In genomic region chr1:116909511-116910378, GRCh38 we compare ENCODE assay signal across 8 cellular contexts. TPM values are rescaled to one million over a fixed set of nuclear protein-coding genes. Genes with fewer than 3 reads are reported as not detected.
DNase-seq lines count a peak whose midpoint lies in the region; ATAC-seq and TF ChIP-seq lines count a peak whose summit lies in the region.

Gene PTGFRN, plus strand, starts transcription at chr1:116909916. Its CDS starts 288 bp downstream, at chr1:116910204.

- POLR2A ChIA-PET in activated CD4-positive, alpha-beta T cell treated with anti-CD3 and anti-CD28 coated beads for 36 hours (lab: Charles Lee): no interaction called here
- POLR2A ChIA-PET in PC-3 (lab: Charles Lee; ENCODE audit: unreplicated experiment): no interaction called here

- no TSS peak for BruUV-seq in PC-3 (replicated peaks; lab: Mats Ljungman, UMichigan)

- peak within 1 kb of the TSS; percentile 36 for H3K27ac ChIP-seq in PC-3 (ENCODE audit: low read length)
- peak within 1 kb of the TSS; percentile 70 for H3K27ac ChIP-seq in cardiac muscle cell
- no peak within 1 kb of the TSS for H3K27ac ChIP-seq in osteoblast (ENCODE audit: low read depth, low read length)

- no peaks in the 10 kb centered on the region for H3K9me2 ChIP-seq in PC-3 (replicated peaks; ENCODE audit: low read length)

- peak; percentile 52 for DNase-seq in activated CD4-positive, alpha-beta T cell treated with anti-CD3 and anti-CD28 coated beads for 36 hours
- no peak for DNase-seq in activated CD4-positive, alpha-beta T cell treated with anti-CD3 and anti-CD28 coated beads for 1 hour
- DNase-seq in PC-3 (peak; percentile 71), adipocyte (ENCODE audit: low read depth) (peak; percentile 83), cardiac muscle cell (ENCODE audit: low read depth in 1 of 2, low spot score in 1 of 2) (peak; percentile 87 to 88), osteoblast (ENCODE audit: insufficient read length, low spot score, missing footprints) (peak; percentile 96)

- peak within 1 kb of the TSS; percentile 69 for H3K9ac ChIP-seq in PC-3 (ENCODE audit: low read length)
- H3K9ac ChIP-seq in adipocyte (ENCODE audit: low read length): peak within 1 kb of the TSS; percentile 82

- H4K20me1 ChIP-seq in PC-3 (ENCODE audit: low read length) (no peaks in the 10 kb centered on the region), osteoblast (ENCODE audit: insufficient read depth, low read length) (no peaks in the 10 kb centered on the region)

- H3K27me3 ChIP-seq in PC-3 (ENCODE audit: low read length): no peaks in the 10 kb centered on the region
- H3K27me3 ChIP-seq in adipocyte (replicated peaks; ENCODE audit: control insufficient read depth, insufficient read depth, low read length): peaks cover 5% of the 10 kb centered on the region
- no peaks in the 10 kb centered on the region for H3K27me3 ChIP-seq in cardiac muscle cell
- H3K27me3 ChIP-seq in osteoblast (ENCODE audit: insufficient read depth, low read length): peaks cover 14% of the 10 kb centered on the region

- no peaks in the 10 kb centered on the region for H3K27me3 Mint-ChIP-seq in activated CD4-positive, alpha-beta T cell treated with anti-CD3 and anti-CD28 coated beads for 36 hours

- peak within 1 kb of the TSS; percentile 59 for H3K27ac Mint-ChIP-seq in activated CD4-positive, alpha-beta T cell treated with anti-CD3 and anti-CD28 coated beads for 36 hours

- peaks cover 60% of the 10 kb centered on the region for H3K4me1 ChIP-seq in PC-3 (ENCODE audit: insufficient read depth, low read length)
- peaks cover 8% of the 10 kb centered on the region for H3K4me1 ChIP-seq in adipocyte (ENCODE audit: control insufficient read depth, insufficient read depth, low read length)
- peaks cover 14% of the 10 kb centered on the region for H3K4me1 ChIP-seq in cardiac muscle cell (ENCODE audit: low read depth)
- H3K4me1 ChIP-seq in osteoblast (ENCODE audit: insufficient read depth, low read length): no peaks in the 10 kb centered on the region

- peak; percentile 62 for ATAC-seq in activated CD4-positive, alpha-beta T cell treated with anti-CD3 and anti-CD28 coated beads for 36 hours
- ATAC-seq in PC-3 (peak; percentile 48), GM18511 (IDR thresholded peaks at IDR 0.05; ENCODE audit: unreplicated experiment) (no peak), GM19397 (IDR thresholded peaks at IDR 0.05; ENCODE audit: unreplicated experiment) (no peak)

- intact Hi-C loops in activated CD4-positive, alpha-beta T cell treated with anti-CD3 and anti-CD28 coated beads for 36 hours (cut with DNase I, micrococcal nuclease): loop anchor here in 1 of 2 experiments (2.0 kb wide), 1 partner anchor 145 kb away; no protein-coding TSS in a partner anchor
- intact Hi-C loops in PC-3 (cut with micrococcal nuclease): loop anchor here (2.0 to 10.0 kb wide), 2 partner anchors 149 to 335 kb away; partner anchors contain the start of gene CD58

- H3K9me3 Mint-ChIP-seq in activated CD4-positive, alpha-beta T cell treated with anti-CD3 and anti-CD28 coated beads for 36 hours (ENCODE audit: low read depth): no peaks in the 10 kb centered on the region

- H3K79me2 ChIP-seq in PC-3 (ENCODE audit: low read length): peaks cover 45% of the 10 kb centered on the region
- H3K79me2 ChIP-seq in osteoblast (ENCODE audit: insufficient read depth, low read length): no peaks in the 10 kb centered on the region

- H3K4me2 ChIP-seq in PC-3 (ENCODE audit: low read length) (peak within 1 kb of the TSS; percentile 88), osteoblast (ENCODE audit: insufficient read depth, low read length) (peak within 1 kb of the TSS; percentile 66)

- H3K4me3 Mint-ChIP-seq in activated CD4-positive, alpha-beta T cell treated with anti-CD3 and anti-CD28 coated beads for 36 hours: peak within 1 kb of the TSS; percentile 71

- CTCF ChIA-PET in activated CD4-positive, alpha-beta T cell treated with anti-CD3 and anti-CD28 coated beads for 36 hours (lab: Charles Lee): interaction anchor here (0.8 to 0.9 kb wide), 2 partner anchors 40 to 172 kb away, joined by 3 read pairs; no protein-coding TSS in a partner anchor
- CTCF ChIA-PET in PC-3 (lab: Charles Lee): no interaction called here

- no peaks in the 10 kb centered on the region for H3K36me3 ChIP-seq in PC-3 (ENCODE audit: low read depth, low read length)
- H3K36me3 ChIP-seq in adipocyte (ENCODE audit: control insufficient read depth, insufficient read depth, low read length, severe bottlenecking): no peaks in the 10 kb centered on the region
- H3K36me3 ChIP-seq in cardiac muscle cell: no peaks in the 10 kb centered on the region
- H3K36me3 ChIP-seq in osteoblast (ENCODE audit: insufficient read depth, low read length): no peaks in the 10 kb centered on the region

- peak within 1 kb of the TSS; percentile 90 for H2AFZ ChIP-seq in PC-3 (ENCODE audit: low read length)
- H2AFZ ChIP-seq in osteoblast (ENCODE audit: low read length): peak within 1 kb of the TSS; percentile 73

- H3K9me3 ChIP-seq in PC-3 (ENCODE audit: low read length): no peaks in the 10 kb centered on the region
- H3K9me3 ChIP-seq in adipocyte (ENCODE audit: control insufficient read depth, low read length): no peaks in the 10 kb centered on the region
- H3K9me3 ChIP-seq in cardiac muscle cell (ENCODE audit: low read depth): no peaks in the 10 kb centered on the region
- no peaks in the 10 kb centered on the region for H3K9me3 ChIP-seq in osteoblast (ENCODE audit: low read depth, low read length)

- H3K4me1 Mint-ChIP-seq in activated CD4-positive, alpha-beta T cell treated with anti-CD3 and anti-CD28 coated beads for 36 hours: peaks cover 3% of the 10 kb centered on the region

- no peaks in the 10 kb centered on the region for H3F3A ChIP-seq in PC-3 (ENCODE audit: low read length, unreplicated experiment)

- no peak for TF ChIP-seq CTCF in PC-3 (conservative IDR thresholded peaks at IDR 0.05; ENCODE audit: low read depth, low read length)
- TF ChIP-seq CTCF in cardiac muscle cell (IDR thresholded peaks at IDR 0.05; ENCODE audit: low read depth, low read length): no peak
- TF ChIP-seq CTCF in osteoblast (IDR thresholded peaks at IDR 0.05; ENCODE audit: extremely low read depth, low read depth, low read length): no peak

- H3K4me3 ChIP-seq in PC-3 (ENCODE audit: low read length) (peak within 1 kb of the TSS; percentile 85), adipocyte (ENCODE audit: low read length) (peak within 1 kb of the TSS; percentile 84), cardiac muscle cell (peak within 1 kb of the TSS; percentile 79), osteoblast (ENCODE audit: insufficient read depth, low read length) (peak within 1 kb of the TSS; percentile 63)

- no peaks in the 10 kb centered on the region for H3K36me3 Mint-ChIP-seq in activated CD4-positive, alpha-beta T cell treated with anti-CD3 and anti-CD28 coated beads for 36 hours (ENCODE audit: low read depth)

RNA-seq across cellular contexts. Expression of gene PTGFRN, which starts in this region (rescaled TPM):
- total RNA-seq in activated CD4-positive, alpha-beta T cell treated with anti-CD3 and anti-CD28 coated beads for 36 hours: 10 to 100 TPM; 11.6 to 11.8 TPM
- total RNA-seq in PC-3 (2014; rRNA removed) (57.4 and 77.8 TPM in 2 replicates), cardiac muscle cell (69.7 and 72.4 TPM in 2 replicates), osteoblast (40.2 and 52.7 TPM in 2 replicates)
- polyA plus RNA-seq in cardiac muscle cell: 47.5 and 60.1 TPM in 2 replicates

Comparison
In these comparisons a context has a peak if more than half of its experiments do, and no peak if none do; other contexts are left out.
1. ATAC-seq: peak in activated CD4-positive, alpha-beta T cell treated with anti-CD3 and anti-CD28 coated beads for 36 hours (single experiment) and PC-3 (single experiment); none in GM18511 (single experiment) and GM19397 (single experiment).
2. Peak in every context shown above with its lines, with median percentiles within 50 percentile points of each other: H3K4me3 ChIP-seq.